ENCODE assay signal across 24 cellular contexts in genomic region chr16:82081271-82081670, GRCh38. TPM values are rescaled to one million over a fixed set of nuclear protein-coding genes. Genes with fewer than 3 reads are reported as not detected.
"Had no signal": no experiment of that assay in that cellular context is flagged by ENCODE, and none has a peak within 500 bp of the region (broad histone marks: within the 10 kb centered on the region; RNA-seq: fewer than 3 reads in every experiment).

No MANE protein-coding gene starts in this region.

- H3K4me3 Mint-ChIP-seq: dendritic cell treated with granulocyte-macrophage colony-stimulating factor and Interleukin-4, amounts not matched to agents 40 ng/mL and 50 ng/mL, for 4 days; endodermal cell; mesothelial cell of epicardium; naive thymus-derived CD4-positive, alpha-beta T cell; nephron; neural progenitor cell; stimulated activated effector memory CD8-positive, alpha-beta T cell treated with anti-CD3 and anti-CD28 coated beads, Interleukin-12 subunit alpha, Interleukin-12 subunit beta, amount 100 ng/mL, for 72 hours had no signal

- DNase-seq: colonic mucosa; effector CD8-positive, alpha-beta T cell; endodermal cell; gastrocnemius medialis; head of caudate nucleus; mesenchymal stem cell; naive thymus-derived CD4-positive, alpha-beta T cell; stimulated activated CD4-positive, alpha-beta T cell treated with anti-CD3 and anti-CD28 coated beads, Interleukin-2, amount 100 ng/mL, for 24 hours; stimulated activated CD4-positive, alpha-beta T cell treated with anti-CD3 and anti-CD28 coated beads, Interleukin-4, amount 100 ng/mL, for 24 hours; stimulated activated naive CD4-positive, alpha-beta T cell treated with Interleukin-2 at 50 U/mL for 16 hours; substantia nigra; testis; tibial artery; upper lobe of left lung had no signal

- H3K27me3 Mint-ChIP-seq: progenitor cell of endocrine pancreas had no signal

- H3K27me3 ChIP-seq: colonic mucosa, gastrocnemius medialis, neural progenitor cell, testis, upper lobe of left lung had no signal

- H3K27ac Mint-ChIP-seq: dendritic cell treated with granulocyte-macrophage colony-stimulating factor and Interleukin-4, amounts not matched to agents 40 ng/mL and 50 ng/mL, for 4 days; endodermal cell; mesothelial cell of epicardium; nephron; neural progenitor cell; progenitor cell of endocrine pancreas; stimulated activated effector memory CD8-positive, alpha-beta T cell treated with anti-CD3 and anti-CD28 coated beads, Interleukin-12 subunit alpha, Interleukin-12 subunit beta, amount 100 ng/mL, for 72 hours had no signal

- H3K4me1 Mint-ChIP-seq: mesothelial cell of epicardium, nephron, neural progenitor cell had no signal

- H3K36me3 Mint-ChIP-seq: stimulated activated effector memory CD8-positive, alpha-beta T cell treated with anti-CD3 and anti-CD28 coated beads, Interleukin-12 subunit alpha, Interleukin-12 subunit beta, amount 100 ng/mL, for 72 hours had no signal

- H3K27ac ChIP-seq: colonic mucosa, gastrocnemius medialis, neural progenitor cell, parathyroid adenoma, testis, tibial artery, upper lobe of left lung had no signal

- H3K9me3 Mint-ChIP-seq: dendritic cell treated with granulocyte-macrophage colony-stimulating factor and Interleukin-4, amounts not matched to agents 40 ng/mL and 50 ng/mL, for 4 days had no signal

- H3K4me1 ChIP-seq: colonic mucosa, gastrocnemius medialis, neural progenitor cell, parathyroid adenoma, testis, tibial artery, upper lobe of left lung had no signal

- H3K36me3 ChIP-seq: colonic mucosa, gastrocnemius medialis, neural progenitor cell, tibial artery, upper lobe of left lung had no signal

- H3K4me3 ChIP-seq: colonic mucosa, gastrocnemius medialis, neural progenitor cell, testis, tibial artery, upper lobe of left lung had no signal

- ATAC-seq: esophagus mucosa; gastrocnemius medialis; naive thymus-derived CD4-positive, alpha-beta T cell; sciatic nerve; stimulated activated effector memory CD8-positive, alpha-beta T cell treated with anti-CD3 and anti-CD28 coated beads, Interleukin-12 subunit alpha, Interleukin-12 subunit beta, amount 100 ng/mL, for 72 hours had no signal

- H3K9me3 ChIP-seq: colonic mucosa, testis had no signal

RNA-seq across cellular contexts. Expression of gene HSD17B2, which starts 46.2 kb away (rescaled TPM):
- total RNA-seq: endodermal cell; naive thymus-derived CD4-positive, alpha-beta T cell; osteoblast; sciatic nerve had no signal
